Comparison of ENCODE assay signal across 28 cellular contexts in the genomic region with DNA sequence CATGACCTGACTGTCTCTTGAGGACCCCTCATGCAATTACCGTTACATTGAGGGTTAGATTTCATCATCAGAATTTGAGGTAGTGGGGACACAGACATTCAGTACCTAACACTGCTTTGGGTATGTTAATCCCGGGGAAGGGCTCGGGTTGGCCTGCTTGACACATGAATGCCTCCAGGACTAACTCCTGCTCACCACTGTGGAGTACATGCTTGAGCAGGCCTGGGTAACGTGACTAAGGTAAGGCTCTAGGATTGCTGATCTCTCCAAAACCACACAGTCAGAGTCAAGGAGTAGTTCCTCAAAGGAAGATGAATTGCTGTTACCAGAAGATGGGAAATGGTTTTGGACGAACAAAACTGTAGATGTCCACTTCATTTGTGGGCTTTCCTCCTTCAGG.
"Had no signal": no experiment of that assay in that cellular context is flagged by ENCODE, and none has a peak within 500 bp of the region (broad histone marks: within the 10 kb centered on the region; RNA-seq: fewer than 3 reads in every experiment).

No MANE protein-coding gene starts in this region.

- H3K4me1 ChIP-seq: colonic mucosa, prostate gland, sigmoid colon, stomach, testis, tibial artery had no signal

- DNase-seq: colonic mucosa; effector CD8-positive, alpha-beta T cell; endodermal cell; erythroblast; foreskin fibroblast; immature natural killer cell; islet precursor cell; mesenchymal stem cell; mucosa of descending colon; naive B cell; right cardiac atrium; sigmoid colon; stimulated activated CD4-positive, alpha-beta T cell treated with anti-CD3 and anti-CD28 coated beads, Interleukin-2, amount 100 ng/mL, for 24 hours; stimulated activated CD4-positive, alpha-beta T cell treated with anti-CD3 and anti-CD28 coated beads, Interleukin-4, amount 100 ng/mL, for 24 hours; stimulated activated naive CD4-positive, alpha-beta T cell treated with Interleukin-2 at 50 U/mL for 16 hours; stomach; testis; tibial artery had no signal

- H3K27me3 Mint-ChIP-seq: central memory CD8-positive, alpha-beta T cell; dendritic cell treated with granulocyte-macrophage colony-stimulating factor and Interleukin-4, amounts not matched to agents 40 ng/mL and 50 ng/mL, for 4 days; naive B cell; type B pancreatic cell had no signal

- H3K4me3 ChIP-seq: colonic mucosa, lung, mucosa of descending colon, neural progenitor cell, prostate gland, sigmoid colon, stomach, testis, tibial artery had no signal

- H3K27me3 ChIP-seq: colonic mucosa, neural progenitor cell, sigmoid colon, stomach, testis, tibial artery had no signal

- H3K36me3 Mint-ChIP-seq: mesothelial cell of epicardium; naive B cell; neural progenitor cell; stimulated activated effector memory CD8-positive, alpha-beta T cell treated with anti-CD3 and anti-CD28 coated beads, Interleukin-12 subunit alpha, Interleukin-12 subunit beta, amount 100 ng/mL, for 72 hours; type B pancreatic cell had no signal

- H3K36me3 ChIP-seq: colonic mucosa, neural progenitor cell, prostate gland, sigmoid colon, stomach, tibial artery had no signal

- H3K9me3 Mint-ChIP-seq: endodermal cell, nephron, type B pancreatic cell had no signal

- H3K4me2 ChIP-seq: neural progenitor cell had no signal

- H3K9me3 ChIP-seq: colonic mucosa, mucosa of descending colon, prostate gland, sigmoid colon, stomach, testis, tibial artery had no signal

- H3K4me3 Mint-ChIP-seq: central memory CD8-positive, alpha-beta T cell; dendritic cell treated with granulocyte-macrophage colony-stimulating factor and Interleukin-4, amounts not matched to agents 40 ng/mL and 50 ng/mL, for 4 days; endodermal cell; immature natural killer cell; mesothelial cell of epicardium; naive B cell; nephron; neural progenitor cell; stimulated activated effector memory CD8-positive, alpha-beta T cell treated with anti-CD3 and anti-CD28 coated beads, Interleukin-12 subunit alpha, Interleukin-12 subunit beta, amount 100 ng/mL, for 72 hours; type B pancreatic cell had no signal

- H3K27ac Mint-ChIP-seq: dendritic cell treated with granulocyte-macrophage colony-stimulating factor and Interleukin-4, amounts not matched to agents 40 ng/mL and 50 ng/mL, for 4 days; endodermal cell; immature natural killer cell; mesothelial cell of epicardium; naive B cell; nephron; neural progenitor cell; stimulated activated effector memory CD8-positive, alpha-beta T cell treated with anti-CD3 and anti-CD28 coated beads, Interleukin-12 subunit alpha, Interleukin-12 subunit beta, amount 100 ng/mL, for 72 hours; type B pancreatic cell had no signal

- H3K27ac ChIP-seq: colonic mucosa, neural progenitor cell, prostate gland, sigmoid colon, stomach, testis, tibial artery had no signal

- H3K4me1 Mint-ChIP-seq: central memory CD8-positive, alpha-beta T cell; endodermal cell; immature natural killer cell; mesothelial cell of epicardium; naive B cell; nephron; stimulated activated effector memory CD8-positive, alpha-beta T cell treated with anti-CD3 and anti-CD28 coated beads, Interleukin-12 subunit alpha, Interleukin-12 subunit beta, amount 100 ng/mL, for 72 hours had no signal

- H3K9ac ChIP-seq: neural progenitor cell had no signal

- ATAC-seq: left lobe of liver; mucosa of descending colon; right cardiac atrium; stimulated activated effector memory CD8-positive, alpha-beta T cell treated with anti-CD3 and anti-CD28 coated beads, Interleukin-12 subunit alpha, Interleukin-12 subunit beta, amount 100 ng/mL, for 72 hours had no signal
